In the genomic region with DNA sequence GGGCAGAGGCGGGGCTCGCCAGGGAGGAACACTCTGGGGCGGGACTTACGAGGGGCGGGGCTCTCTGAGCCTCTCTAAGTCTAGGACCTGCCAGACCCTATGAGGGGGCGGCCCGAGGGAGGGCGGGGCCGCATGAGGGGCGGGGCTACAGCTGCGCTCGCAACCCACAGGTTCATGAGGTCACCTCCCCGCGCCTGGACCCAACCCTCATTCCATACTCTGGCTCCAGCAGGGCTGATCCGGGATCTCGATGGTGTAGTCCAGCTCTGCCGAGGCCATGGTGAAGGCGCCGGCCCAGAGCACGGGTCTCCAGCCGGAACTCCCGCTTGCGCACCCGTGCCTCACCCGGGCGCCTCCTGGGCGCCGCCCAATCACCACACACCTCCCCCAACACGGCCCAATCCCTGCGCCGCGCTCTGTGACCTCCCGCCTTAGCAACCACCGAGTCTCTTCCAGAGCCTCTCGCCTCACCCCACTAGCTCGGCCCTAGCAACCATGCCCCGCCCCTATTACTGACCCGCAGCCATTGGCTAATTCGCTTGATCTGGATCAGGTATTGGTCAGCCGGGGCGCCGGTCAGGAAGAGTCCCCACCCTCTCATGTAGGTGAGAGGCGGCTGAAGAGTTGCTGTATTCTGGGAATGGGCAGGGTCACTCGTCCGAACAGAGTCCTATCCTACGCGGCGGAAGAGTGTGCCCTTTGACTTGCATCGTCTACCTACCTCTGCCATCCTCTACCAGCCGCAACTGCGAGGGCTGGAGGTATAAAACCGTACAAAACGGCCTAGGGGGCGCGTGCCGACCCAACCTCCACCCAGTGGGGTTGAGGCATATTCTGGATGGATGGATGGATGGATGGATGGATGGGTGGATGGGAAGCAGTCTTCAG, we compare ENCODE assay signal across 8 cellular contexts. TPM values are rescaled to one million over a fixed set of nuclear protein-coding genes. Genes with fewer than 3 reads are reported as not detected.
DNase-seq lines count a peak whose midpoint lies in the region; ATAC-seq, FAIRE-seq and TF ChIP-seq lines count a peak whose summit lies in the region.

Gene ARMH1 (plus strand): TSS at position 602 of the 888 bp plus-strand sequence. CDS start 14,984 bp downstream, outside the sequence.
Gene TMEM53 (minus strand): TSS at position 369 of the 888 bp plus-strand sequence. CDS start 90 bp downstream, at position 279.

- H3K4me3 ChIP-seq in fibroblast of the aortic adventitia (ENCODE audit: low read depth, low read length), result peak within 1 kb of the TSS; percentile 88

- POLR2A ChIA-PET in RWPE1 (lab: Yijun Ruan, JAX; ENCODE audit: low non-redundant PET), result interaction anchor here (0.5 to 0.6 kb wide), 5 partner anchors 9 to 146 kb away, joined by 3 to 6 read pairs (median 3); no protein-coding TSS in a partner anchor

- TF ChIP-seq POLR2A in H54 (IDR thresholded peaks at IDR 0.05; ENCODE audit: low read depth, low read length), result no peak

- peak; percentile 68 for FAIRE-seq in H54 (lab: Jason Lieb, UNC)

- TF ChIP-seq CTCF in RWPE1 (conservative IDR thresholded peaks at IDR 0.05; ENCODE audit: low read depth) (no peak), fibroblast of the aortic adventitia (IDR thresholded peaks at IDR 0.05; ENCODE audit: insufficient read depth, low read length) (no peak), nephron (IDR thresholded peaks at IDR 0.05; ENCODE audit: unreplicated experiment in 3 of 3) (no peak)

- peak; percentile 98 for ATAC-seq in stimulated activated naive CD8-positive, alpha-beta T cell treated with anti-CD3 and anti-CD28 coated beads, Interleukin-15, Interleukin-2, amounts not matched to agents 100 U/mL and 50 U/mL, for 24 hours

- H3K4me3 Mint-ChIP-seq in nephron, result peak within 1 kb of the TSS; percentile 85 to 94 (median 87)

- H3K27ac ChIP-seq in RWPE1, result peak within 1 kb of the TSS; percentile 93

- H3K36me3 Mint-ChIP-seq in nephron (ENCODE audit: low read depth), result peaks cover 4% of the 10 kb centered on the region

- no peaks in the 10 kb centered on the region for H3K9me3 Mint-ChIP-seq in nephron

- no peaks in the 10 kb centered on the region for H3K27me3 Mint-ChIP-seq in nephron (ENCODE audit: low read depth)

- peak within 1 kb of the TSS; percentile 50 to 87 (median 79) for H3K27ac Mint-ChIP-seq in nephron

- H3K4me1 Mint-ChIP-seq in nephron, result peaks cover 28% of the 10 kb centered on the region

- CTCF ChIA-PET in RWPE1 (lab: Yijun Ruan, JAX), result interaction anchor here (0.6 to 0.8 kb wide), 2 partner anchors 22 to 639 kb away, joined by 3 to 4 read pairs; no protein-coding TSS in a partner anchor

- DNase-seq in ELR (ENCODE audit: low read depth), result peak; percentile 99
- peak; percentile 92 for DNase-seq in H54 (ENCODE audit: insufficient read length, low spot score)
- DNase-seq in LoVo (ENCODE audit: low spot score), result peak; percentile 98
- DNase-seq in RWPE1 (ENCODE audit: low spot score), result peak; percentile 99
- DNase-seq in activated effector memory CD4-positive, alpha-beta T cell treated with anti-CD3 and anti-CD28 coated beads, Interleukin-2, amount 50 U/mL, for 16 hours, result peak; percentile 98
- DNase-seq in fibroblast of the aortic adventitia (ENCODE audit: low read depth), result peak; percentile 99
- peak; percentile 97 for DNase-seq in stimulated activated naive CD8-positive, alpha-beta T cell treated with anti-CD3 and anti-CD28 coated beads, Interleukin-15, Interleukin-2, amounts not matched to agents 100 U/mL and 50 U/mL, for 24 hours

RNA-seq across cellular contexts. Expression of gene ARMH1, which starts in this region (rescaled TPM):
- total RNA-seq in fibroblast of the aortic adventitia (ENCODE audit: low replicate concordance), result 0.41 and 1.7 TPM in 2 replicates

RNA-seq across cellular contexts. Expression of gene TMEM53, which starts in this region (rescaled TPM):
- 6.6 and 9.2 TPM in 2 replicates for total RNA-seq in fibroblast of the aortic adventitia (ENCODE audit: low replicate concordance)

Comparison
In these comparisons a context has a peak if more than half of its experiments do, and no peak if none do; other contexts are left out.
1. Peak in every context shown above with its lines: DNase-seq, ATAC-seq, H3K4me3 ChIP-seq and H3K27ac ChIP-seq.